In genomic region chr10:73219384-73219783, GRCh38 we compare ENCODE assay signal across 35 cellular contexts.
"Had no signal": no experiment of that assay in that cellular context is flagged by ENCODE, and none has a peak within 500 bp of the region (broad histone marks: within the 10 kb centered on the region; RNA-seq: fewer than 3 reads in every experiment).

No MANE protein-coding gene starts in this region.

- H3K4me1 Mint-ChIP-seq: activated CD4-positive, alpha-beta T cell treated with anti-CD3 and anti-CD28 coated beads for 36 hours; activated CD8-positive, alpha-beta memory T cell treated with anti-CD3 and anti-CD28 coated beads, Interleukin-2, amount 10 ng/mL, durations not matched to agents 7 days and 5 days; WTC11 had no signal

- H3K27ac ChIP-seq: adrenal gland, body of pancreas, brain microvascular endothelial cell, breast epithelium had no signal

- H3K4me1 ChIP-seq: body of pancreas, breast epithelium had no signal

- H3K27me3 Mint-ChIP-seq: activated CD4-positive, alpha-beta memory T cell treated with anti-CD3 and anti-CD28 coated beads for 36 hours; activated CD4-positive, alpha-beta T cell treated with anti-CD3 and anti-CD28 coated beads for 36 hours; activated CD8-positive, alpha-beta memory T cell treated with anti-CD3 and anti-CD28 coated beads, Interleukin-2, amount 10 ng/mL, durations not matched to agents 7 days and 5 days; activated CD8-positive, alpha-beta T cell treated with anti-CD3 and anti-CD28 coated beads for 36 hours; activated naive CD8-positive, alpha-beta T cell treated with anti-CD3 and anti-CD28 coated beads for 36 hours; activated T-cell treated with anti-CD3 and anti-CD28 coated beads, Interleukin-2, amount 50 U/mL, for 24 hours had no signal

- H3K4me3 ChIP-seq: adrenal gland, body of pancreas, breast epithelium had no signal

- DNase-seq: activated CD4-positive, alpha-beta memory T cell treated with anti-CD3 and anti-CD28 coated beads for 36 hours; activated CD4-positive, alpha-beta T cell treated with anti-CD3 and anti-CD28 coated beads for 1 hour; activated CD4-positive, alpha-beta T cell treated with anti-CD3 and anti-CD28 coated beads for 36 hours; activated CD4-positive, alpha-beta T cell treated with anti-CD3 and anti-CD28 coated beads for 48 hours; activated CD4-positive, alpha-beta T cell treated with anti-CD3 and anti-CD28 coated beads, Interleukin-2, amount 50 U/mL, for 1 hour; activated CD4-positive, alpha-beta T cell treated with anti-CD3 and anti-CD28 coated beads, Interleukin-2, amount 50 U/mL, for 4 hours; activated CD4-positive, CD25-positive, alpha-beta regulatory T cell; activated CD8-positive, alpha-beta memory T cell treated with anti-CD3 and anti-CD28 coated beads for 24 hours; activated CD8-positive, alpha-beta memory T cell treated with anti-CD3 and anti-CD28 coated beads, Interleukin-2, amount 10 ng/mL, durations not matched to agents 7 days and 5 days; activated CD8-positive, alpha-beta memory T cell treated with anti-CD3 and anti-CD28 coated beads, Interleukin-2, amount 50 U/mL, for 48 hours; activated CD8-positive, alpha-beta T cell treated with anti-CD3 and anti-CD28 coated beads for 36 hours; activated effector memory CD4-positive, alpha-beta T cell treated with Interleukin-2 at 50 U/mL for 16 hours; activated gamma-delta T cell treated with Interleukin-2 at 50 U/mL for 16 hours; activated naive CD4-positive, alpha-beta T cell; activated naive CD4-positive, alpha-beta T cell treated with anti-CD3 and anti-CD28 coated beads for 36 hours; activated naive CD4-positive, alpha-beta T cell treated with anti-CD3 and anti-CD28 coated beads, Interleukin-2, amount 50 U/mL, for 16 hours; activated naive CD8-positive, alpha-beta T cell treated with anti-CD3 and anti-CD28 coated beads for 36 hours; activated T-cell treated with anti-CD3 and anti-CD28 coated beads, Interleukin-2, amount 50 U/mL, for 24 hours; activated T-cell treated with anti-CD3 and anti-CD28 coated beads, Interleukin-2, amount 50 U/mL, for 48 hours; adrenal gland; amniotic stem cell; aorta; body of pancreas; central memory CD4-positive, alpha-beta T cell; T-helper 9 cell; WERI-Rb-1 had no signal

- H3K9me3 Mint-ChIP-seq: activated CD4-positive, alpha-beta memory T cell treated with anti-CD3 and anti-CD28 coated beads for 36 hours; activated CD8-positive, alpha-beta T cell treated with anti-CD3 and anti-CD28 coated beads for 36 hours; activated naive CD4-positive, alpha-beta T cell treated with anti-CD3 and anti-CD28 coated beads for 36 hours; activated naive CD4-positive, alpha-beta T cell treated with anti-CD3 and anti-CD28 coated beads, Interleukin-2, amount 50 U/mL, for 72 hours; activated naive CD8-positive, alpha-beta T cell treated with anti-CD3 and anti-CD28 coated beads for 36 hours; activated T-cell treated with anti-CD3 and anti-CD28 coated beads, Interleukin-2, amount 50 U/mL, for 24 hours; activated T-helper 2 cell treated with anti-CD3 and anti-CD28 coated beads, Interferon-gamma antibody, Interleukin-2, Interleukin-4, amounts not matched to agents 10 μg/mL and 5 μg/mL and 100 μg/mL, durations not matched to agents 14 hours and 24 hours and 36 hours; T-helper 1 cell treated with Interleukin-12 subunit alpha and Interleukin-12 subunit beta and Interleukin-4 antibody, amounts not matched to agents 30 μg/mL and 1 μg/mL, for 36 hours; WTC11 had no signal

- FAIRE-seq: colon had no signal

- H3K27me3 ChIP-seq: adrenal gland, body of pancreas, brain microvascular endothelial cell, breast epithelium had no signal

- ATAC-seq: activated CD4-positive, alpha-beta T cell treated with anti-CD3 and anti-CD28 coated beads for 36 hours; activated CD4-positive, CD25-positive, alpha-beta regulatory T cell treated with anti-CD3 and anti-CD28 coated beads, Interleukin-2, amount 50 U/mL, for 24 hours; activated CD8-positive, alpha-beta memory T cell treated with anti-CD3 and anti-CD28 coated beads, Interleukin-2, amount 10 ng/mL, durations not matched to agents 7 days and 5 days; activated CD8-positive, alpha-beta T cell treated with anti-CD3 and anti-CD28 coated beads for 36 hours; activated naive CD4-positive, alpha-beta T cell treated with anti-CD3 and anti-CD28 coated beads, Interleukin-2, amount 50 U/mL, for 72 hours; body of pancreas; WTC11 had no signal

- H3K4me3 Mint-ChIP-seq: activated CD4-positive, alpha-beta memory T cell treated with anti-CD3 and anti-CD28 coated beads for 36 hours; activated CD4-positive, alpha-beta T cell treated with anti-CD3 and anti-CD28 coated beads for 36 hours; activated CD8-positive, alpha-beta memory T cell treated with anti-CD3 and anti-CD28 coated beads, Interleukin-2, amount 10 ng/mL, durations not matched to agents 7 days and 5 days; activated CD8-positive, alpha-beta T cell treated with anti-CD3 and anti-CD28 coated beads for 36 hours; activated naive CD4-positive, alpha-beta T cell treated with anti-CD3 and anti-CD28 coated beads for 36 hours; activated naive CD8-positive, alpha-beta T cell treated with anti-CD3 and anti-CD28 coated beads for 36 hours; activated T-cell treated with anti-CD3 and anti-CD28 coated beads, Interleukin-2, amount 50 U/mL, for 24 hours; T-helper 1 cell treated with Interleukin-12 subunit alpha and Interleukin-12 subunit beta and Interleukin-4 antibody, amounts not matched to agents 30 μg/mL and 1 μg/mL, for 36 hours; T-helper 2 cell treated with Interferon-gamma antibody and Interleukin-4, amounts not matched to agents 5 μg/mL and 100 μg/mL, for 36 hours; WTC11 had no signal

- H3K36me3 ChIP-seq: breast epithelium had no signal

- H3K27ac Mint-ChIP-seq: activated CD4-positive, alpha-beta memory T cell treated with anti-CD3 and anti-CD28 coated beads for 36 hours; activated CD4-positive, alpha-beta T cell treated with anti-CD3 and anti-CD28 coated beads for 36 hours; activated CD8-positive, alpha-beta memory T cell treated with anti-CD3 and anti-CD28 coated beads, Interleukin-2, amount 10 ng/mL, durations not matched to agents 7 days and 5 days; activated CD8-positive, alpha-beta T cell treated with anti-CD3 and anti-CD28 coated beads for 36 hours; activated naive CD4-positive, alpha-beta T cell treated with anti-CD3 and anti-CD28 coated beads for 36 hours; activated naive CD8-positive, alpha-beta T cell treated with anti-CD3 and anti-CD28 coated beads for 36 hours; activated T-cell treated with anti-CD3 and anti-CD28 coated beads, Interleukin-2, amount 50 U/mL, for 24 hours; activated T-helper 2 cell treated with anti-CD3 and anti-CD28 coated beads, Interferon-gamma antibody, Interleukin-2, Interleukin-4, amounts not matched to agents 10 μg/mL and 5 μg/mL and 100 μg/mL, durations not matched to agents 14 hours and 24 hours and 36 hours; T-helper 1 cell treated with Interleukin-12 subunit alpha and Interleukin-12 subunit beta and Interleukin-4 antibody, amounts not matched to agents 30 μg/mL and 1 μg/mL, for 36 hours; T-helper 2 cell treated with Interferon-gamma antibody and Interleukin-4, amounts not matched to agents 5 μg/mL and 100 μg/mL, for 36 hours; WTC11 had no signal

- H3K9me3 ChIP-seq: adrenal gland, body of pancreas, breast epithelium had no signal
